ENCODE assay signal across 8 cellular contexts in the genomic region with DNA sequence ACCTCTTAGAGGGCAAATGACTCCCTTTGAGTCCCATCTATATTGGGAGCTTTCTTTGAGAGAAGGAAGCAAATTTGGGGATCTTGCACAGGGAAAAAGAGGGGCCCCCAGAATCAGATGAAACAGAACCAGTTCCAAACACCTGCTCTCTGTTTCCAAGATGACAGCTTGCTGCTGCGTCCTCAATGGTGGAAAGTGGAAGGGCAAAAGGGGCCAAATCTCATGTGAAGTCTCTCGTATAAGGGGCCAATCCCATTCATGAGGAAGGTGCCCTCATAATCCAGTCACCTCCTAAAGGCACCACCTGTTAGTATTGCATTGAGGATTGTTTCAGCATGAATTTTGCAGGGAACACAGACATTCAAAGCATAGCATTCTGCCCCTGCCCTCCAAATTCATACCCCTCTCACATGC. TPM values are rescaled to one million over a fixed set of nuclear protein-coding genes. Genes with fewer than 3 reads are reported as not detected.
DNase-seq lines count a peak whose midpoint lies in the region; ATAC-seq and TF ChIP-seq lines count a peak whose summit lies in the region.

No MANE protein-coding gene starts in this region.

- peak overlapping the region in 1 of 2 donors; percentile 91 for H3K9ac ChIP-seq in colonic mucosa (ENCODE audit: low read depth in 2 of 2, low read length in 2 of 2)

- H3K36me3 Mint-ChIP-seq in stimulated activated naive CD8-positive, alpha-beta T cell treated with anti-CD3 and anti-CD28 coated beads, Interleukin-15, Interleukin-2, amounts not matched to agents 100 ng/mL and 50 ng/mL, for 24 hours (ENCODE audit: low read depth) = peaks cover 25% of the 10 kb centered on the region
- peaks cover 0 to 24% (median 11%) of the 10 kb centered on the region in 5 donors for H3K36me3 Mint-ChIP-seq in naive thymus-derived CD4-positive, alpha-beta T cell

- H3K4me1 Mint-ChIP-seq in stimulated activated naive CD8-positive, alpha-beta T cell treated with anti-CD3 and anti-CD28 coated beads, Interleukin-15, Interleukin-2, amounts not matched to agents 100 ng/mL and 50 ng/mL, for 24 hours (ENCODE audit: low read depth) = peaks cover 73% of the 10 kb centered on the region
- H3K4me1 Mint-ChIP-seq in naive thymus-derived CD4-positive, alpha-beta T cell = peaks cover 36 to 70% (median 63%) of the 10 kb centered on the region in 7 donors

- POLR2A ChIA-PET in naive thymus-derived CD4-positive, alpha-beta T cell (lab: Charles Lee) = interaction anchor here (0.8 to 9.8 kb wide), 36 partner anchors 9 to 1179 kb away, joined by 3 to 156 read pairs (median 6); a partner anchor contains a TSS

- no peaks in the 10 kb centered on the region for H3K9me3 Mint-ChIP-seq in stimulated activated naive CD8-positive, alpha-beta T cell treated with anti-CD3 and anti-CD28 coated beads, Interleukin-15, Interleukin-2, amounts not matched to agents 100 ng/mL and 50 ng/mL, for 24 hours
- no peaks in the 10 kb centered on the region for H3K9me3 Mint-ChIP-seq in naive thymus-derived CD4-positive, alpha-beta T cell

- DNase-seq in stimulated activated naive CD8-positive, alpha-beta T cell treated with anti-CD3 and anti-CD28 coated beads, Interleukin-15, Interleukin-2, amounts not matched to agents 100 U/mL and 50 U/mL, for 24 hours = no peak
- DNase-seq in colonic mucosa (peak; percentile 22), lower leg skin (ENCODE audit: low spot score in 2 of 2) (no peak), A172 (ENCODE audit: low spot score) (no peak)
- DNase-seq in naive thymus-derived CD4-positive, alpha-beta T cell = no peak

- H3K27me3 Mint-ChIP-seq in stimulated activated naive CD8-positive, alpha-beta T cell treated with anti-CD3 and anti-CD28 coated beads, Interleukin-15, Interleukin-2, amounts not matched to agents 100 ng/mL and 50 ng/mL, for 24 hours = no peaks in the 10 kb centered on the region
- H3K27me3 Mint-ChIP-seq in naive thymus-derived CD4-positive, alpha-beta T cell = no peaks in the 10 kb centered on the region

- no peaks in the 10 kb centered on the region for H3K4me1 ChIP-seq in colonic mucosa
- peaks cover 16 to 35% of the 10 kb centered on the region in 2 donors for H3K4me1 ChIP-seq in naive thymus-derived CD4-positive, alpha-beta T cell (ENCODE audit: control insufficient read depth in 2 of 2, insufficient read depth in 2 of 2, low read length in 2 of 2)

- peak overlapping the region; percentile 89 for H3K27ac Mint-ChIP-seq in stimulated activated naive CD8-positive, alpha-beta T cell treated with anti-CD3 and anti-CD28 coated beads, Interleukin-15, Interleukin-2, amounts not matched to agents 100 ng/mL and 50 ng/mL, for 24 hours
- H3K27ac Mint-ChIP-seq in naive thymus-derived CD4-positive, alpha-beta T cell = peak overlapping the region; percentile 86 to 96 (median 95)

- H3K4me3 ChIP-seq in colonic mucosa (peak overlapping the region; percentile 45), lower leg skin (ENCODE audit: low read depth, poor library complexity, severe bottlenecking) (no peak overlapping the region)
- H3K4me3 ChIP-seq in naive thymus-derived CD4-positive, alpha-beta T cell (ENCODE audit: low read length) = peak overlapping the region; percentile 69

- H3K4me3 Mint-ChIP-seq in stimulated activated naive CD8-positive, alpha-beta T cell treated with anti-CD3 and anti-CD28 coated beads, Interleukin-15, Interleukin-2, amounts not matched to agents 100 ng/mL and 50 ng/mL, for 24 hours = peak overlapping the region; percentile 73
- H3K4me3 Mint-ChIP-seq in naive thymus-derived CD4-positive, alpha-beta T cell = peak overlapping the region; percentile 86 to 100 (median 90)

- ATAC-seq in stimulated activated naive CD8-positive, alpha-beta T cell treated with anti-CD3 and anti-CD28 coated beads, Interleukin-15, Interleukin-2, amounts not matched to agents 100 U/mL and 50 U/mL, for 24 hours = no peak
- no peak for ATAC-seq in naive thymus-derived CD4-positive, alpha-beta T cell
- ATAC-seq in HG02852 (IDR thresholded peaks at IDR 0.05; ENCODE audit: unreplicated experiment) (no peak), GM19324 (IDR thresholded peaks at IDR 0.05; ENCODE audit: low FRiP score, unreplicated experiment) (no peak)

- peak overlapping the region; percentile 92 for H3K27ac ChIP-seq in colonic mucosa
- H3K27ac ChIP-seq in naive thymus-derived CD4-positive, alpha-beta T cell (ENCODE audit: low read depth, low read length) = peak overlapping the region; percentile 85

- no peaks in the 10 kb centered on the region for H3K27me3 ChIP-seq in colonic mucosa
- no peaks in the 10 kb centered on the region for H3K27me3 ChIP-seq in naive thymus-derived CD4-positive, alpha-beta T cell (ENCODE audit: control insufficient read depth in 2 of 2, insufficient read depth in 2 of 2, low read length in 2 of 2)

- TF ChIP-seq CTCF in colonic mucosa (IDR thresholded peaks at IDR 0.05) (no peak), lower leg skin (IDR thresholded peaks at IDR 0.05) (no peak)

- no peaks in the 10 kb centered on the region for H3K9me3 ChIP-seq in colonic mucosa
- no peaks in the 10 kb centered on the region for H3K9me3 ChIP-seq in naive thymus-derived CD4-positive, alpha-beta T cell (ENCODE audit: control insufficient read depth in 2 of 3, low read length in 3 of 3)

- 78 to 82% methylated on average over 2 of the region's 2 CpGs for WGBS in lower leg skin, 2 donors

- CTCF ChIA-PET in naive thymus-derived CD4-positive, alpha-beta T cell (lab: Charles Lee) = interaction anchor here (0.6 to 4.1 kb wide), 14 partner anchors 8 to 240 kb away, joined by 3 to 23 read pairs (median 4); no protein-coding TSS in a partner anchor

- no peaks in the 10 kb centered on the region for H3K36me3 ChIP-seq in colonic mucosa
- peaks cover 0 to 11% (median 6%) of the 10 kb centered on the region in 3 experiments for H3K36me3 ChIP-seq in naive thymus-derived CD4-positive, alpha-beta T cell (ENCODE audit: control insufficient read depth in 2 of 3, insufficient read depth in 3 of 3, low read length in 3 of 3)

- intact Hi-C loops in colonic mucosa (cut with DNase I) = loop anchor here (5.0 kb wide), 1 partner anchor 50 kb away; no protein-coding TSS in a partner anchor
- intact Hi-C loops in naive thymus-derived CD4-positive, alpha-beta T cell (cut with micrococcal nuclease) = loop anchor here (1.0 to 5.0 kb wide), 5 partner anchors 17 to 1295 kb away; a partner anchor contains a TSS
- intact Hi-C loops in lower leg skin (cut with DNase I; ENCODE audit: low total_unique reads) = loop anchor here (5.0 to 10.0 kb wide), 3 partner anchors 50 to 213 kb away; no protein-coding TSS in a partner anchor

- TF ChIP-seq POLR2A in lower leg skin (IDR thresholded peaks at IDR 0.05) = no peak

RNA-seq across cellular contexts. Expression of a gene that starts 0.5 kb away (rescaled TPM):
- total RNA-seq in colonic mucosa = 100 to 1,000 TPM; 135 to 173 TPM
- 100 to 1,000 TPM in 1 of 5 experiments, 10 to 100 TPM in 4; 43.8 to 108 (median 62.5) TPM for total RNA-seq in naive thymus-derived CD4-positive, alpha-beta T cell
- 100 to 1,000 TPM; 129 to 135 TPM for polyA plus RNA-seq in naive thymus-derived CD4-positive, alpha-beta T cell
- 10 to 100 TPM; 12.6 to 41.1 (median 17.6) TPM for total RNA-seq in lower leg skin
- 12.9 and 15.0 TPM in 2 replicates for total RNA-seq in A172 (2014; rRNA removed; shearing (Covaris generic))
